In genomic region chr1:234609528-234610042, GRCh38 we compare ENCODE assay signal across 8 cellular contexts. TPM values are rescaled to one million over a fixed set of nuclear protein-coding genes. Genes with fewer than 3 reads are reported as not detected.
DNase-seq lines count a peak whose midpoint lies in the region; ATAC-seq and TF ChIP-seq lines count a peak whose summit lies in the region.

No MANE protein-coding gene starts in this region.

- no peaks in the 10 kb centered on the region for H3K27me3 Mint-ChIP-seq in MCF 10A (ENCODE audit: insufficient read depth, unreplicated experiment)

- POLR2A ChIA-PET in BJ (lab: Charles Lee): interaction anchor here (0.6 to 1.1 kb wide), 3 partner anchors 112 to 354 kb away, joined by 3 to 6 read pairs (median 4); no protein-coding TSS in a partner anchor
- POLR2A ChIA-PET in MCF 10A (lab: Yijun Ruan, JAX): interaction anchor here (0.6 to 20.9 kb wide), 35 partner anchors 9 to 495 kb away, joined by 3 to 904 read pairs (median 11); partner anchors contain the start of gene TARBP1

- peaks cover 39 to 45% of the 10 kb centered on the region in 2 donors for H3K4me1 ChIP-seq in mucosa of rectum (ENCODE audit: control insufficient read depth in 2 of 2, insufficient read depth in 2 of 2, low read length in 2 of 2)

- peaks cover 59% of the 10 kb centered on the region for H3K4me1 Mint-ChIP-seq in MCF 10A (ENCODE audit: insufficient read depth, unreplicated experiment)

- intact Hi-C loops in MCF 10A (cut with micrococcal nuclease): loop anchor here (1.0 to 10.0 kb wide), 6 partner anchors 235 to 895 kb away; partner anchors contain the start of genes B3GALNT2 and COA6

- ATAC-seq in HG03175 (IDR thresholded peaks at IDR 0.05; ENCODE audit: unreplicated experiment) (peak; percentile 0), left lobe of liver (no peak)

- DNase-seq in BJ (ENCODE audit: low read depth): no peak
- DNase-seq in MCF 10A (ENCODE audit: unreplicated experiment): peak; percentile 38
- no peak for DNase-seq in HuH-7.5 (ENCODE audit: low spot score)
- no peak for DNase-seq in inferior parietal cortex (ENCODE audit: extremely low spot score)
- no peak for DNase-seq in activated CD4-positive, CD25-positive, alpha-beta regulatory T cell (lab: John Stamatoyannopoulos, UW)
- DNase-seq in left lobe of liver (ENCODE audit: low spot score): no peak

- H3K9me3 Mint-ChIP-seq in MCF 10A (ENCODE audit: unreplicated experiment): no peaks in the 10 kb centered on the region

- H3K36me3 ChIP-seq in BJ (ENCODE audit: control insufficient read depth, insufficient read depth, low read length) (peaks cover 8% of the 10 kb centered on the region), mucosa of rectum (ENCODE audit: control insufficient read depth in 2 of 2, insufficient read depth in 2 of 2, low read length in 2 of 2) (peaks cover 27 to 36% of the 10 kb centered on the region in 2 donors)

- CTCF ChIA-PET in BJ (lab: Yijun Ruan, JAX): interaction anchor here (0.7 to 5.1 kb wide), 4 partner anchors 112 to 474 kb away, joined by 3 to 27 read pairs (median 4); no protein-coding TSS in a partner anchor
- CTCF ChIA-PET in MCF 10A (lab: Yijun Ruan, JAX): interaction anchor here (0.7 to 6.2 kb wide), 6 partner anchors 48 to 473 kb away, joined by 3 to 76 read pairs (median 54); no protein-coding TSS in a partner anchor

- H3K9me3 ChIP-seq in mucosa of rectum (ENCODE audit: control insufficient read depth in 2 of 2, low read length in 2 of 2): no peaks in the 10 kb centered on the region

- H3K27me3 ChIP-seq in BJ (ENCODE audit: control insufficient read depth, insufficient read depth, low read length): no peaks in the 10 kb centered on the region
- H3K27me3 ChIP-seq in mucosa of rectum (ENCODE audit: control insufficient read depth in 2 of 2, insufficient read depth in 2 of 2, low read length in 2 of 2): no peaks in the 10 kb centered on the region

- peak overlapping the region; percentile 95 for H3K27ac Mint-ChIP-seq in MCF 10A (ENCODE audit: low read depth, unreplicated experiment)

- peak overlapping the region; percentile 99 to 100 for H3K27ac ChIP-seq in mucosa of rectum (ENCODE audit: low read depth in 2 of 2, low read length in 2 of 2)

- H3K36me3 Mint-ChIP-seq in MCF 10A (ENCODE audit: insufficient read depth, unreplicated experiment): peaks cover 53% of the 10 kb centered on the region

- BruUV-seq in MCF 10A (replicated peaks; lab: Mats Ljungman, UMichigan): no TSS peak

- peak overlapping the region; percentile 95 for H3K4me3 Mint-ChIP-seq in MCF 10A (ENCODE audit: unreplicated experiment)

- H3K9ac ChIP-seq in mucosa of rectum (ENCODE audit: low read depth in 1 of 2, low read length in 2 of 2): peak overlapping the region; percentile 97 to 100

- TF ChIP-seq CTCF in BJ (IDR thresholded peaks at IDR 0.05; ENCODE audit: insufficient read depth, low read depth, low read length) (no peak), MCF 10A (IDR thresholded peaks at IDR 0.05; ENCODE audit: unreplicated experiment) (no peak)

- peak overlapping the region; percentile 77 for H3K4me3 ChIP-seq in BJ (ENCODE audit: low read depth, low read length)
- H3K4me3 ChIP-seq in mucosa of rectum (ENCODE audit: low read length in 2 of 2): peak overlapping the region; percentile 81 to 91

RNA-seq across cellular contexts. Expression of gene IRF2BP2, which starts 0.4 kb away (rescaled TPM):
- 12.5 and 20.7 TPM in 2 replicates for polyA plus RNA-seq in BJ (2011; rRNA removed)
- polyA minus RNA-seq in BJ (2011; rRNA and poly(A)+ RNA removed): 21.2 and 34.0 TPM in 2 replicates
- total RNA-seq in MCF 10A (2022) (149 and 217 TPM in 2 replicates), left lobe of liver (48.7 TPM)
